ENCODE assay signal across 8 cellular contexts in the genomic region with DNA sequence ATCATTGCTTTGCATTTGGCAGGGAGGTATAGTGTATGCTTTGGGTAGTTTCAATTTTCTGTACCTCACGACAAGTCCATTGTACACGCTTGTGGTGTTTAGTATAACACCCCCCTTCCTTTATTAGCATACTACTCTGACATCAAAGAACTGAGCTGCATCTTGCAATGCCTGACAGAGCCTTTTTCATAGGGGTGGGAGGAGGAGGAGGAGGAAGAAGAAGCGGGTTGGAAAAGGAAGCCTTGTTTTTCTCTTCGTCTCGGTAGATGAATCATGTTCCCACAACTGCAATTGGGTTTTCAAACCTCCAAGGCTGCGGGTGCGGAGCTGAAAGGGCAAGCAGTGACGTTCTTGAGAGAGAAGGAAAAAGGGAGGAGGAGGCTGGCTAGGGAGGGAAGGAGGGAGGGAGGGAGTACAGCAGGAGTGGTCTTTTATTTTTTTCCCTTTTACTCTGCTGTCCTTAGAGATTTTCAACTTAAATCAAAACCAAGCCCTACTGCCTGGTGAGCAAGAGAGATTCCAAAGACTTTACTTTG.
A peak's percentile ranks its signal among the peaks of the same experiment; 100 is the strongest.
DNase-seq lines count a peak whose midpoint lies in the region; ATAC-seq and TF ChIP-seq lines count a peak whose summit lies in the region.

No MANE protein-coding gene starts in this region.

- peaks cover 6% of the 10 kb centered on the region for H3K27me3 Mint-ChIP-seq in GM23338 (ENCODE audit: insufficient read depth, low read depth, poor library complexity)

- no peaks in the 10 kb centered on the region for H3K9me3 Mint-ChIP-seq in GM23338

- H3K4me1 Mint-ChIP-seq in GM23338, result peaks cover 2% of the 10 kb centered on the region

- intact Hi-C loops in adrenal gland (cut with DNase I), result no loop called here
- intact Hi-C loops in sciatic nerve (cut with DNase I), result no loop called here

- peaks cover 0 to 100% (median 64%) of the 10 kb centered on the region in 11 experiments; a peak in 12 of 22 replicates for H4K20me1 ChIP-seq in BLaER1 treated with 17β-estradiol and CSF1 and Interleukin-3, amounts not matched to agents 10 nM and 100 nM
- 0 out of 2 replicates have a peak, but pooled peaks cover 6% of the 10 kb centered on the region for H4K20me1 ChIP-seq in GM23338 (replicated peaks; ENCODE audit: insufficient read depth)

- no peak overlapping the region for H2AFZ ChIP-seq in GM23338

- H3K9ac ChIP-seq in BLaER1 treated with 17β-estradiol and CSF1 and Interleukin-3, amounts not matched to agents 10 nM and 100 nM, result peak overlapping the region; percentile 36 to 71 (median 59); a peak in 20 of 22 replicates

- peaks cover 10% of the 10 kb centered on the region for H3K79me2 ChIP-seq in GM23338 (replicated peaks; ENCODE audit: insufficient read depth)

- H3K4me2 ChIP-seq in BLaER1 treated with 17β-estradiol and CSF1 and Interleukin-3, amounts not matched to agents 10 nM and 100 nM, result peak overlapping the region; percentile 77 to 96 (median 88)
- peak overlapping the region; percentile 70 for H3K4me2 ChIP-seq in GM23338

- peak overlapping the region; percentile 37 to 72 (median 63); a peak in 20 of 22 replicates for H3K27ac ChIP-seq in BLaER1 treated with 17β-estradiol and CSF1 and Interleukin-3, amounts not matched to agents 10 nM and 100 nM
- peak overlapping the region; percentile 48 for H3K27ac ChIP-seq in GM23338 (ENCODE audit: low read depth)
- peak overlapping the region; percentile 59 to 89 (median 85) for H3K27ac ChIP-seq in adrenal gland

- H3F3A ChIP-seq in GM23338 (replicated peaks; ENCODE audit: low read depth), result no peaks in the 10 kb centered on the region

- H3K4me3 ChIP-seq in BLaER1 treated with 17β-estradiol and CSF1 and Interleukin-3, amounts not matched to agents 10 nM and 100 nM, result peak overlapping the region; percentile 11 to 57 (median 39); a peak in 18 of 20 replicates
- H3K4me3 ChIP-seq in GM23338, result peak overlapping the region; percentile 37; the same call in 1 of the 2 replicates
- peak overlapping the region in 2 of 4 donors; percentile 36 to 50 for H3K4me3 ChIP-seq in adrenal gland

- ATAC-seq in GM23338 (peak; percentile 73), sciatic nerve (peak; percentile 87)

- no peaks in the 10 kb centered on the region for H3K9me2 ChIP-seq in GM23338 (ENCODE audit: insufficient read depth)

- peaks cover 71 to 100% (median 92%) of the 10 kb centered on the region in 10 experiments for H3K4me1 ChIP-seq in BLaER1 treated with 17β-estradiol and CSF1 and Interleukin-3, amounts not matched to agents 10 nM and 100 nM
- H3K4me1 ChIP-seq in GM23338 (ENCODE audit: insufficient read depth), result peaks cover 47% of the 10 kb centered on the region
- peaks cover 43 to 78% of the 10 kb centered on the region in 2 donors for H3K4me1 ChIP-seq in adrenal gland (replicated peaks in 1 of 2)

- DNase-seq in GM23338 (ENCODE audit: low spot score) (peak; percentile 69), SK-MEL-5 (ENCODE audit: low read depth, low spot score) (peak; percentile 93), adrenal gland (peak; percentile 78 to 92 (median 90)), hepatic stellate cell (ENCODE audit: low spot score) (peak; percentile 57), sciatic nerve (ENCODE audit: low spot score) (peak; percentile 87), NAMALWA (ENCODE audit: low spot score) (no peak), DMS153 treated with DMSO at 0.1 percent for 48 hours (lab: John Stamatoyannopoulos, UW; ENCODE audit: unreplicated experiment) (no peak)

- in situ Hi-C loops in SK-MEL-5 (cut with HindIII; ENCODE audit: low pct_unique_long_range_greater_than_20kb, low sequenced_read_pairs), result no loop called here

- H3K36me3 ChIP-seq in BLaER1 treated with 17β-estradiol and CSF1 and Interleukin-3, amounts not matched to agents 10 nM and 100 nM, result peaks cover 0 to 55% (median 13%) of the 10 kb centered on the region in 11 experiments; a peak in 11 of 22 replicates
- H3K36me3 ChIP-seq in GM23338 (ENCODE audit: insufficient read depth) (no peaks in the 10 kb centered on the region), adrenal gland (replicated peaks in 1 of 2) (no peaks in the 10 kb centered on the region)

- H3K36me3 Mint-ChIP-seq in GM23338 (ENCODE audit: low read depth), result no peaks in the 10 kb centered on the region

- TF ChIP-seq CTCF in GM23338 (conservative IDR thresholded peaks at IDR 0.05; ENCODE audit: low read depth in 2 of 2), result no peak
- no peak for TF ChIP-seq CTCF in adrenal gland (IDR thresholded peaks at IDR 0.05)

- no peaks in the 10 kb centered on the region for H3K27me3 ChIP-seq in BLaER1 treated with 17β-estradiol and CSF1 and Interleukin-3, amounts not matched to agents 10 nM and 100 nM
- H3K27me3 ChIP-seq in GM23338 (ENCODE audit: insufficient read depth) (no peaks in the 10 kb centered on the region), adrenal gland (no peaks in the 10 kb centered on the region)

- H3K9me3 ChIP-seq in BLaER1 treated with 17β-estradiol and CSF1 and Interleukin-3, amounts not matched to agents 10 nM and 100 nM (replicated peaks in 1 of 11), result no peaks in the 10 kb centered on the region
- no peaks in the 10 kb centered on the region for H3K9me3 ChIP-seq in adrenal gland (replicated peaks in 1 of 3)

- peak; percentile 34 to 92 for TF ChIP-seq POLR2A in adrenal gland (IDR thresholded peaks at IDR 0.05)

- H3K4me3 Mint-ChIP-seq in GM23338, result no peak overlapping the region

- 0 to 1% (median 1%) methylated on average over 8 of the region's 8 CpGs for WGBS in adrenal gland, 4 donors

- H3K27ac Mint-ChIP-seq in GM23338, result no peak overlapping the region

TF ChIP-seq in GM23338, 12 proteins besides CTCF, POLR2A, EP300 and RAD21:
- TF ChIP-seq EZH2 (IDR thresholded peaks at IDR 0.05; ENCODE audit: low read depth, unreplicated experiment) (no peak), JUNB (IDR thresholded peaks at IDR 0.05; ENCODE audit: unreplicated experiment) (no peak), CREB1 (CRISPR knock-in tag; IDR thresholded peaks at IDR 0.05; ENCODE audit: low read depth) (0 out of 2 replicates have a peak, but pooled peaks have one; percentile 6)

Comparison
In these comparisons a context has a peak if more than half of its experiments do, and no peak if none do; other contexts are left out.
1. DNase-seq: peak in GM23338 (single experiment), SK-MEL-5 (single experiment), adrenal gland (7 of 7), hepatic stellate cell (single experiment) and sciatic nerve (single experiment); none in NAMALWA (single experiment) and DMS153 treated with DMSO at 0.1 percent for 48 hours (single experiment).
2. Peak in every context shown above with its lines, with median percentiles within 50 percentile points of each other: H3K27ac ChIP-seq.